ENCODE assay signal across 18 cellular contexts in the genomic region with DNA sequence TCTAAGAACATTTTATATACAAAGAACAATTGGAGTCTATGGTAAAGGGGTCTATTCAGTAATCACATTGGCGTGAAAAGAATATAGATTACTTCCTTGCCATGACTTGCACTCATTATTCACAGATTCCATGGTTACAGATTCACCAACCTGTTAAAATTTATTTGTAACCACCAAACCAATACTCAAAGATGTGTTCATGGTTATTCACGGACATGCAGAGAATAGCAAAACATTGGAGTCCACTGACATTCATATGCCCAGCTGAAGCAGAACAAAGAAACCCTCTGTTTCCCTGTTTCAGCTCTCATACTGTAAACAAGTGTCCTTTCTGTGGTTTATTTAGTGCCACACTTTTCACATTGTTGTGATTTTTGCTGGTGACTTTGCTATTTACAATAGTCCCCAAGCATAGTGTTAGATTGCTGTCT.
A peak's percentile ranks its signal among the peaks of the same experiment; 100 is the strongest.
DNase-seq lines count a peak whose midpoint lies in the region; ATAC-seq and TF ChIP-seq lines count a peak whose summit lies in the region.
"Had no signal": no experiment of that assay in that cellular context is flagged by ENCODE, and none has a peak within 500 bp of the region (broad histone marks: within the 10 kb centered on the region; RNA-seq: fewer than 3 reads in every experiment).

No MANE protein-coding gene starts in this region.

- peaks cover 7% of the 10 kb centered on the region; the same call in 1 of the 2 replicates for H3K9me3 Mint-ChIP-seq in HFFc6

- in situ Hi-C loops in astrocyte of the spinal cord (cut with HindIII; ENCODE audit: low sequenced_read_pairs): no loop called here

- no peaks in the 10 kb centered on the region for H3K27me3 ChIP-seq in ACC112 (ENCODE audit: insufficient read depth, low read length)
- H3K27me3 ChIP-seq: right atrium auricular region had no signal

- no peak overlapping the region for H3K4me3 Mint-ChIP-seq in HFFc6
- H3K4me3 Mint-ChIP-seq: activated naive CD8-positive, alpha-beta T cell; central memory CD8-positive, alpha-beta T cell; immature natural killer cell; T-helper 1 cell treated with Interleukin-12 subunit alpha and Interleukin-12 subunit beta and Interleukin-4 antibody, amounts not matched to agents 30 μg/mL and 1 μg/mL, for 36 hours had no signal

- no peaks in the 10 kb centered on the region for H3K27me3 Mint-ChIP-seq in HFFc6 (ENCODE audit: insufficient read depth)
- H3K27me3 Mint-ChIP-seq: central memory CD8-positive, alpha-beta T cell had no signal

- no peak for ATAC-seq in HG03442 (IDR thresholded peaks at IDR 0.05; ENCODE audit: unreplicated experiment)
- ATAC-seq: activated CD4-positive, CD25-positive, alpha-beta regulatory T cell treated with anti-CD3 and anti-CD28 coated beads, Interleukin-2, amount 50 U/mL, for 24 hours had no signal

- peak overlapping the region; percentile 42 for H2AFZ ChIP-seq in ACC112 (ENCODE audit: low read length, unreplicated experiment)

- peaks cover 7% of the 10 kb centered on the region for H3K36me3 Mint-ChIP-seq in HFFc6 (ENCODE audit: low read depth)
- H3K36me3 Mint-ChIP-seq: activated naive CD8-positive, alpha-beta T cell; immature natural killer cell had no signal

- H3K27ac Mint-ChIP-seq in HFFc6: peak overlapping the region; percentile 65
- H3K27ac Mint-ChIP-seq: activated naive CD8-positive, alpha-beta T cell; immature natural killer cell; T-helper 1 cell treated with Interleukin-12 subunit alpha and Interleukin-12 subunit beta and Interleukin-4 antibody, amounts not matched to agents 30 μg/mL and 1 μg/mL, for 36 hours had no signal

- no peaks in the 10 kb centered on the region for H3K36me3 ChIP-seq in ACC112 (ENCODE audit: insufficient read depth, low read length)
- H3K36me3 ChIP-seq: right atrium auricular region, thoracic aorta had no signal

- H3K27ac ChIP-seq in ACC112 (ENCODE audit: low read depth, low read length): no peak overlapping the region
- H3K27ac ChIP-seq: right atrium auricular region, RWPE1, thoracic aorta had no signal

- peaks cover 20% of the 10 kb centered on the region for H3K4me1 ChIP-seq in ACC112 (ENCODE audit: control insufficient read depth, insufficient read depth, low read length, unreplicated experiment)
- H3K4me1 ChIP-seq: right atrium auricular region had no signal

- DNase-seq in HFFc6 (no peak), astrocyte of the spinal cord (ENCODE audit: low read depth, low spot score) (peak; percentile 60), medulla oblongata (ENCODE audit: extremely low spot score) (peak; percentile 90), iPS-NIHi11 (ENCODE audit: low spot score) (no peak), NCI-H1417 treated with DMSO at 0.1 percent for 48 hours (lab: John Stamatoyannopoulos, UW) (no peak)
- DNase-seq in activated naive CD4-positive, alpha-beta T cell treated with Interleukin-2 at 50 U/mL for 16 hours: no peak
- DNase-seq: immature natural killer cell; NCI-H187; stimulated activated CD4-positive, alpha-beta T cell treated with anti-CD3 and anti-CD28 coated beads, Interleukin-1b, Interleukin-23, amount 100 ng/mL, for 48 hours had no signal

- no peak overlapping the region for H3K4me3 ChIP-seq in ACC112 (ENCODE audit: low read depth, low read length)
- H3K4me3 ChIP-seq in astrocyte of the spinal cord (ENCODE audit: low read depth, low read length): no peak overlapping the region
- H3K4me3 ChIP-seq: right atrium auricular region, thoracic aorta had no signal

- peaks cover 73% of the 10 kb centered on the region for H3K4me1 Mint-ChIP-seq in HFFc6 (ENCODE audit: low read depth)
- H3K4me1 Mint-ChIP-seq: central memory CD8-positive, alpha-beta T cell; immature natural killer cell had no signal

- H3K79me2 ChIP-seq in ACC112 (ENCODE audit: control insufficient read depth, insufficient read depth, low read length, unreplicated experiment): no peaks in the 10 kb centered on the region

- TF ChIP-seq CTCF in HFFc6 (IDR thresholded peaks at IDR 0.05): no peak
- no peak for TF ChIP-seq CTCF in astrocyte of the spinal cord (IDR thresholded peaks at IDR 0.05; ENCODE audit: low read depth, low read length)

Comparison
In these comparisons a context has a peak if more than half of its experiments do, and no peak if none do; other contexts are left out.
1. DNase-seq: peak in astrocyte of the spinal cord (single experiment) and medulla oblongata (single experiment); none in HFFc6 (single experiment), activated naive CD4-positive, alpha-beta T cell treated with Interleukin-2 at 50 U/mL for 16 hours (single experiment), iPS-NIHi11 (single experiment) and NCI-H1417 treated with DMSO at 0.1 percent for 48 hours (single experiment).